In genomic region chr16:17403859-17404545, GRCh38 we compare ENCODE assay signal across 15 cellular contexts.
DNase-seq lines count a peak whose midpoint lies in the region; ATAC-seq and TF ChIP-seq lines count a peak whose summit lies in the region.
"Had no signal": no experiment of that assay in that cellular context is flagged by ENCODE, and none has a peak within 500 bp of the region (broad histone marks: within the 10 kb centered on the region; RNA-seq: fewer than 3 reads in every experiment).

No MANE protein-coding gene starts in this region.

- H3K9me3 ChIP-seq in breast epithelium (no peaks in the 10 kb centered on the region), thoracic aorta (no peaks in the 10 kb centered on the region)
- H3K9me3 ChIP-seq: Caco-2 had no signal

- H3K4me1 ChIP-seq in breast epithelium (peaks cover 5 to 8% of the 10 kb centered on the region in 2 donors), thoracic aorta (ENCODE audit: control insufficient read depth in 1 of 2, low read depth in 2 of 2) (peaks cover 25 to 37% of the 10 kb centered on the region in 2 donors)
- H3K4me1 ChIP-seq: Caco-2 had no signal

- intact Hi-C loops in breast epithelium (cut with DNase I; ENCODE audit: low total_unique reads) (no loop called here), MCF 10A (cut with micrococcal nuclease) (no loop called here)
- intact Hi-C loops in activated naive CD4-positive, alpha-beta T cell treated with anti-CD3 and anti-CD28 coated beads for 36 hours (cut with micrococcal nuclease): no loop called here

- H3K27ac ChIP-seq in breast epithelium: peak overlapping the region; percentile 11 to 85
- peak overlapping the region; percentile 88 to 90 for H3K27ac ChIP-seq in thoracic aorta
- H3K27ac ChIP-seq: hepatocyte had no signal

- no peak for TF ChIP-seq POLR2A in breast epithelium (IDR thresholded peaks at IDR 0.05)

- H3K4me3 Mint-ChIP-seq in MCF 10A (ENCODE audit: unreplicated experiment) (no peak overlapping the region), WTC11 (no peak overlapping the region)
- H3K4me3 Mint-ChIP-seq in activated naive CD4-positive, alpha-beta T cell treated with anti-CD3 and anti-CD28 coated beads for 36 hours: no peak overlapping the region
- H3K4me3 Mint-ChIP-seq: activated naive CD8-positive, alpha-beta T cell had no signal

- H3K27me3 Mint-ChIP-seq in MCF 10A (ENCODE audit: insufficient read depth, unreplicated experiment): no peaks in the 10 kb centered on the region
- no peaks in the 10 kb centered on the region for H3K27me3 Mint-ChIP-seq in WTC11 (ENCODE audit: low read depth)
- H3K27me3 Mint-ChIP-seq in activated naive CD4-positive, alpha-beta T cell treated with anti-CD3 and anti-CD28 coated beads for 36 hours (ENCODE audit: low read depth): no peaks in the 10 kb centered on the region
- H3K27me3 Mint-ChIP-seq: activated naive CD8-positive, alpha-beta T cell had no signal

- no peak for ATAC-seq in WTC11
- no peak for ATAC-seq in thoracic aorta (ENCODE audit: insufficient number of reproducible peaks, low FRiP score, low read depth)

- BruUV-seq in MCF 10A (replicated peaks; lab: Mats Ljungman, UMichigan): no TSS peak

- TF ChIP-seq CTCF in breast epithelium (IDR thresholded peaks at IDR 0.05) (no peak), MCF 10A (IDR thresholded peaks at IDR 0.05; ENCODE audit: unreplicated experiment) (no peak), WTC11 (IDR thresholded peaks at IDR 0.05) (no peak), thoracic aorta (IDR thresholded peaks at IDR 0.05) (no peak)

- H3K4me1 Mint-ChIP-seq in MCF 10A (ENCODE audit: insufficient read depth, unreplicated experiment) (no peaks in the 10 kb centered on the region), WTC11 (peaks cover 30% of the 10 kb centered on the region)
- H3K4me1 Mint-ChIP-seq in activated naive CD4-positive, alpha-beta T cell treated with anti-CD3 and anti-CD28 coated beads for 36 hours (ENCODE audit: low read depth): peaks cover 13% of the 10 kb centered on the region

- H3K36me3 ChIP-seq in breast epithelium (no peaks in the 10 kb centered on the region), thoracic aorta (no peaks in the 10 kb centered on the region)

- H3K4me3 ChIP-seq in breast epithelium (no peak overlapping the region), thoracic aorta (no peak overlapping the region)
- H3K4me3 ChIP-seq: hepatocyte had no signal

- no peaks in the 10 kb centered on the region for H3K27me3 ChIP-seq in breast epithelium
- H3K27me3 ChIP-seq in thoracic aorta (replicated peaks; ENCODE audit: insufficient read depth): no peaks in the 10 kb centered on the region
- H3K27me3 ChIP-seq: hepatocyte had no signal

- POLR2A ChIA-PET in MCF 10A (lab: Yijun Ruan, JAX) (no interaction called here), WTC11 (lab: Charles Lee) (no interaction called here)

- no peak for DNase-seq in breast epithelium (ENCODE audit: low spot score in 2 of 2)
- no peak for DNase-seq in MCF 10A (ENCODE audit: unreplicated experiment)
- DNase-seq in WTC11 (ENCODE audit: low spot score): no peak
- peak; percentile 53 for DNase-seq in globus pallidus (ENCODE audit: low spot score)
- no peak for DNase-seq in thoracic aorta (ENCODE audit: low spot score)
- no peak for DNase-seq in putamen (ENCODE audit: low spot score)
- no peak for DNase-seq in activated naive CD4-positive, alpha-beta T cell treated with anti-CD3 and anti-CD28 coated beads for 36 hours
- DNase-seq in NK-92 treated with Interleukin-12 subunit alpha and Interleukin-12 subunit beta, amount 100 ng/mL, for 24 hours (lab: John Stamatoyannopoulos, UW): no peak
- DNase-seq: activated CD4-positive, CD25-positive, alpha-beta regulatory T cell; Caco-2; NCI-H2029; NCI-H526; T-helper 1 cell had no signal

- no peak overlapping the region for H3K27ac Mint-ChIP-seq in MCF 10A (ENCODE audit: low read depth, unreplicated experiment)
- peak overlapping the region; percentile 60 for H3K27ac Mint-ChIP-seq in WTC11
- H3K27ac Mint-ChIP-seq in activated naive CD4-positive, alpha-beta T cell treated with anti-CD3 and anti-CD28 coated beads for 36 hours: no peak overlapping the region
- H3K27ac Mint-ChIP-seq: activated naive CD8-positive, alpha-beta T cell had no signal

- H3K36me3 Mint-ChIP-seq in MCF 10A (ENCODE audit: insufficient read depth, unreplicated experiment): no peaks in the 10 kb centered on the region
- H3K36me3 Mint-ChIP-seq in WTC11: peaks cover 8% of the 10 kb centered on the region
- no peaks in the 10 kb centered on the region for H3K36me3 Mint-ChIP-seq in activated naive CD4-positive, alpha-beta T cell treated with anti-CD3 and anti-CD28 coated beads for 36 hours (ENCODE audit: low read depth)

- H3K9me3 Mint-ChIP-seq in MCF 10A (ENCODE audit: unreplicated experiment) (peaks cover 30% of the 10 kb centered on the region), WTC11 (peaks cover 6% of the 10 kb centered on the region)
- H3K9me3 Mint-ChIP-seq in activated naive CD4-positive, alpha-beta T cell treated with anti-CD3 and anti-CD28 coated beads for 36 hours: peaks cover 2% of the 10 kb centered on the region

- CTCF ChIA-PET in MCF 10A (lab: Yijun Ruan, JAX) (no interaction called here), WTC11 (lab: Charles Lee) (interaction anchor here (2.0 kb wide), 1 partner anchor 64 kb away, joined by 7 read pairs; no protein-coding TSS in a partner anchor)
- CTCF ChIA-PET in activated naive CD4-positive, alpha-beta T cell treated with anti-CD3 and anti-CD28 coated beads for 36 hours (lab: Charles Lee): no interaction called here

TF ChIP-seq in WTC11, 78 proteins besides CTCF, POLR2A, EP300 and RAD21 (continues in another document):
- TF ChIP-seq ARID4B (CRISPR knock-in tag; IDR thresholded peaks at IDR 0.05; ENCODE audit: borderline replicate concordance) (no peak), ZNF281 (CRISPR knock-in tag; IDR thresholded peaks at IDR 0.05) (no peak), MAX (CRISPR knock-in tag; IDR thresholded peaks at IDR 0.05) (no peak), MYBL2 (CRISPR knock-in tag; IDR thresholded peaks at IDR 0.05) (no peak), SMAD4 (CRISPR knock-in tag; IDR thresholded peaks at IDR 0.05) (no peak), TCF7 (CRISPR knock-in tag; IDR thresholded peaks at IDR 0.05; ENCODE audit: low read depth) (no peak)
